Comparison of ENCODE assay signal across 11 cellular contexts in genomic region chr9:31908891-31909480, GRCh38.
DNase-seq lines count a peak whose midpoint lies in the region; ATAC-seq and TF ChIP-seq lines count a peak whose summit lies in the region.
"Had no signal": no experiment of that assay in that cellular context is flagged by ENCODE, and none has a peak within 500 bp of the region (broad histone marks: within the 10 kb centered on the region; RNA-seq: fewer than 3 reads in every experiment).

No MANE protein-coding gene starts in this region.

- CTCF ChIA-PET in activated B cell treated with CpG ODN at 0.5 μM for 24 hours (lab: Charles Lee), result no interaction called here

- TF ChIP-seq CTCF in C4-2B (conservative IDR thresholded peaks at IDR 0.05) (no peak), activated B cell treated with CpG ODN at 0.5 μM for 24 hours (IDR thresholded peaks at IDR 0.05) (no peak), glutamatergic neuron (IDR thresholded peaks at IDR 0.05; ENCODE audit: partially characterized antibody, unreplicated experiment) (no peak)

- H3K4me1 Mint-ChIP-seq in activated B cell treated with CpG ODN at 0.5 μM for 24 hours, result no peaks in the 10 kb centered on the region
- H3K4me1 Mint-ChIP-seq in glutamatergic neuron (ENCODE audit: low read depth, unreplicated experiment), result no peaks in the 10 kb centered on the region

- ATAC-seq in GM19324 (IDR thresholded peaks at IDR 0.05; ENCODE audit: low FRiP score, unreplicated experiment) (peak; percentile 43), HG03280 (IDR thresholded peaks at IDR 0.05; ENCODE audit: unreplicated experiment) (peak; percentile 38), activated B cell treated with CpG ODN at 0.5 μM for 24 hours (ENCODE audit: low read depth) (no peak), GM21717 (IDR thresholded peaks at IDR 0.05; ENCODE audit: unreplicated experiment) (no peak)
- ATAC-seq: lower lobe of right lung had no signal

- H3K36me3 Mint-ChIP-seq in activated B cell treated with CpG ODN at 0.5 μM for 24 hours (ENCODE audit: low read depth) (no peaks in the 10 kb centered on the region), glutamatergic neuron (ENCODE audit: unreplicated experiment) (no peaks in the 10 kb centered on the region)

- H3K4me3 Mint-ChIP-seq in activated B cell treated with CpG ODN at 0.5 μM for 24 hours, result peak overlapping the region; percentile 40
- H3K4me3 Mint-ChIP-seq in glutamatergic neuron (ENCODE audit: unreplicated experiment), result no peak overlapping the region

- no peaks in the 10 kb centered on the region for H3K9me3 Mint-ChIP-seq in activated B cell treated with CpG ODN at 0.5 μM for 24 hours
- no peaks in the 10 kb centered on the region for H3K9me3 Mint-ChIP-seq in glutamatergic neuron (ENCODE audit: unreplicated experiment)

- peak overlapping the region; percentile 39 for H3K27ac ChIP-seq in C4-2B
- H3K27ac ChIP-seq: lower lobe of right lung had no signal

- DNase-seq in activated B cell treated with CpG ODN at 0.5 μM for 24 hours, result no peak
- no peak for DNase-seq in glutamatergic neuron
- no peak for DNase-seq in activated CD8-positive, alpha-beta memory T cell treated with anti-CD3 and anti-CD28 coated beads, Interleukin-2, amount 50 U/mL, for 4 hours
- no peak for DNase-seq in activated CD8-positive, alpha-beta memory T cell treated with anti-CD3 and anti-CD28 coated beads, Interleukin-2, amount 50 U/mL, for 48 hours
- DNase-seq: activated effector memory CD4-positive, alpha-beta T cell treated with anti-CD3 and anti-CD28 coated beads, Interleukin-2, amount 50 U/mL, for 16 hours; lower lobe of right lung; NCI-H446 treated with DMSO at 0.1 percent for 48 hours had no signal

- H3K27ac Mint-ChIP-seq in activated B cell treated with CpG ODN at 0.5 μM for 24 hours (no peak overlapping the region), glutamatergic neuron (ENCODE audit: unreplicated experiment) (no peak overlapping the region)

- no peaks in the 10 kb centered on the region for H3K27me3 Mint-ChIP-seq in activated B cell treated with CpG ODN at 0.5 μM for 24 hours
- no peaks in the 10 kb centered on the region for H3K27me3 Mint-ChIP-seq in glutamatergic neuron (ENCODE audit: unreplicated experiment)

- intact Hi-C loops in activated B cell treated with CpG ODN at 0.5 μM for 24 hours (cut with micrococcal nuclease), result no loop called here

- POLR2A ChIA-PET in activated B cell treated with CpG ODN at 0.5 μM for 24 hours (lab: Charles Lee), result no interaction called here

Comparison
In these comparisons a context has a peak if more than half of its experiments do, and no peak if none do; other contexts are left out.
1. ATAC-seq: peak in GM19324 (single experiment) and HG03280 (single experiment); none in activated B cell treated with CpG ODN at 0.5 μM for 24 hours (single experiment) and GM21717 (single experiment).